ENCODE assay signal across 11 cellular contexts in genomic region chr2:105858868-105859693, GRCh38.
DNase-seq lines count a peak whose midpoint lies in the region; ATAC-seq and TF ChIP-seq lines count a peak whose summit lies in the region.
"Had no signal": no experiment of that assay in that cellular context is flagged by ENCODE, and none has a peak within 500 bp of the region (broad histone marks: within the 10 kb centered on the region; RNA-seq: fewer than 3 reads in every experiment).

No MANE protein-coding gene starts in this region.

- H3K27ac Mint-ChIP-seq in IgD-negative memory B cell (peak overlapping the region in 2 of 3 donors; percentile 31 to 40), GM23338 (no peak overlapping the region)
- H3K27ac Mint-ChIP-seq in activated naive CD8-positive, alpha-beta T cell treated with anti-CD3 and anti-CD28 coated beads, Interleukin-2, amount 10 ng/mL, durations not matched to agents 7 days and 5 days, result peak overlapping the region; percentile 96

- H4K20me1 ChIP-seq in GM23338 (replicated peaks; ENCODE audit: insufficient read depth), result no peaks in the 10 kb centered on the region

- 62 to 78% (median 68%) methylated on average over 8 of the region's 8 CpGs for WGBS in spleen, 5 donors

- peaks cover 8 to 38% (median 20%) of the 10 kb centered on the region in 3 donors for H3K4me1 Mint-ChIP-seq in IgD-negative memory B cell
- H3K4me1 Mint-ChIP-seq in activated naive CD8-positive, alpha-beta T cell treated with anti-CD3 and anti-CD28 coated beads, Interleukin-2, amount 10 ng/mL, durations not matched to agents 7 days and 5 days, result peaks cover 71% of the 10 kb centered on the region
- H3K4me1 Mint-ChIP-seq in GM23338, result peaks cover 46% of the 10 kb centered on the region

- H3K36me3 ChIP-seq in spleen (peaks cover 0 to 61% (median 9%) of the 10 kb centered on the region in 6 donors), GM23338 (ENCODE audit: insufficient read depth) (no peaks in the 10 kb centered on the region; the same call in 1 of the 2 replicates)

- H3K9me2 ChIP-seq in GM23338 (ENCODE audit: insufficient read depth), result no peaks in the 10 kb centered on the region

- DNase-seq in activated CD4-positive, alpha-beta T cell treated with anti-CD3 and anti-CD28 coated beads for 4 hours, result peak; percentile 38 to 47
- DNase-seq in activated CD4-positive, alpha-beta T cell treated with anti-CD3 and anti-CD28 coated beads for 1 hour, result no peak
- DNase-seq in activated naive CD8-positive, alpha-beta T cell treated with anti-CD3 and anti-CD28 coated beads, Interleukin-2, amount 10 ng/mL, durations not matched to agents 7 days and 5 days, result no peak
- no peak for DNase-seq in spleen
- DNase-seq in GM23338 (ENCODE audit: low spot score), result no peak
- no peak for DNase-seq in germinal center (ENCODE audit: low spot score)
- no peak for DNase-seq in UCSD-AML1 (lab: John Stamatoyannopoulos, UW; ENCODE audit: unreplicated experiment)
- DNase-seq: left colon, NCI-H2029 had no signal

- no peak overlapping the region for H3K4me2 ChIP-seq in GM23338

- H3K27ac ChIP-seq in spleen (peak overlapping the region in 7 of 8 donors; percentile 33 to 67 (median 55)), GM23338 (ENCODE audit: low read depth) (no peak overlapping the region)
- H3K27ac ChIP-seq: VCaP had no signal

- no peak for TF ChIP-seq POLR2A in spleen (IDR thresholded peaks at IDR 0.05)

- peaks cover 44% of the 10 kb centered on the region for H3K79me2 ChIP-seq in GM23338 (replicated peaks; ENCODE audit: insufficient read depth)

- H3K9me3 ChIP-seq in spleen, result no peaks in the 10 kb centered on the region

- POLR2A ChIA-PET in activated naive CD8-positive, alpha-beta T cell treated with anti-CD3 and anti-CD28 coated beads, Interleukin-2, amount 10 ng/mL, durations not matched to agents 7 days and 5 days (lab: Charles Lee), result interaction anchor here (0.9 to 1.5 kb wide), 3 partner anchors 11 to 68 kb away, joined by 3 to 4 read pairs (median 3); no protein-coding TSS in a partner anchor

- H3K4me3 ChIP-seq in spleen (no peak overlapping the region), GM23338 (no peak overlapping the region)

- H3K4me1 ChIP-seq in spleen (peaks cover 8 to 100% (median 46%) of the 10 kb centered on the region in 6 donors), GM23338 (ENCODE audit: insufficient read depth) (peaks cover 14% of the 10 kb centered on the region)

- intact Hi-C loops in spleen (cut with DNase I; ENCODE audit: low total_unique reads), result no loop called here

- no peaks in the 10 kb centered on the region for H3F3A ChIP-seq in GM23338 (replicated peaks; ENCODE audit: low read depth)

- no peak overlapping the region for H3K4me3 Mint-ChIP-seq in IgD-negative memory B cell
- H3K4me3 Mint-ChIP-seq in activated naive CD8-positive, alpha-beta T cell treated with anti-CD3 and anti-CD28 coated beads, Interleukin-2, amount 10 ng/mL, durations not matched to agents 7 days and 5 days, result peak overlapping the region; percentile 65
- H3K4me3 Mint-ChIP-seq in GM23338, result no peak overlapping the region

- no peak overlapping the region for H2AFZ ChIP-seq in GM23338

- H3K27me3 ChIP-seq in spleen (replicated peaks in 1 of 7) (no peaks in the 10 kb centered on the region), GM23338 (ENCODE audit: insufficient read depth) (no peaks in the 10 kb centered on the region)

- no peak for TF ChIP-seq CTCF in spleen (IDR thresholded peaks at IDR 0.05 in 8 of 11, conservative IDR thresholded peaks at IDR 0.05 in 3 of 11)
- no peak for TF ChIP-seq CTCF in GM23338 (conservative IDR thresholded peaks at IDR 0.05; ENCODE audit: low read depth in 2 of 2)

- H3K27me3 Mint-ChIP-seq in IgD-negative memory B cell, result no peaks in the 10 kb centered on the region
- no peaks in the 10 kb centered on the region for H3K27me3 Mint-ChIP-seq in activated naive CD8-positive, alpha-beta T cell treated with anti-CD3 and anti-CD28 coated beads, Interleukin-2, amount 10 ng/mL, durations not matched to agents 7 days and 5 days
- H3K27me3 Mint-ChIP-seq in GM23338 (ENCODE audit: insufficient read depth, low read depth, poor library complexity), result peaks cover 4% of the 10 kb centered on the region

- peaks cover 8% of the 10 kb centered on the region for H3K36me3 Mint-ChIP-seq in IgD-negative memory B cell
- H3K36me3 Mint-ChIP-seq in activated naive CD8-positive, alpha-beta T cell treated with anti-CD3 and anti-CD28 coated beads, Interleukin-2, amount 10 ng/mL, durations not matched to agents 7 days and 5 days, result peaks cover 27% of the 10 kb centered on the region
- H3K36me3 Mint-ChIP-seq in GM23338 (ENCODE audit: low read depth), result peaks cover 21% of the 10 kb centered on the region

- peak; percentile 51 for ATAC-seq in activated naive CD8-positive, alpha-beta T cell treated with anti-CD3 and anti-CD28 coated beads, Interleukin-2, amount 10 ng/mL, durations not matched to agents 7 days and 5 days (ENCODE audit: low read depth)
- no peak for ATAC-seq in GM23338

- H3K9me3 Mint-ChIP-seq in IgD-negative memory B cell, result no peaks in the 10 kb centered on the region
- H3K9me3 Mint-ChIP-seq in activated naive CD8-positive, alpha-beta T cell treated with anti-CD3 and anti-CD28 coated beads, Interleukin-2, amount 10 ng/mL, durations not matched to agents 7 days and 5 days, result no peaks in the 10 kb centered on the region
- no peaks in the 10 kb centered on the region for H3K9me3 Mint-ChIP-seq in GM23338

TF ChIP-seq in GM23338, 12 proteins besides CTCF, POLR2A, EP300 and RAD21 (continues in another document):
- TF ChIP-seq STAT1 (IDR thresholded peaks at IDR 0.05; ENCODE audit: unreplicated experiment) (no peak), EZH2phosphoT487 (IDR thresholded peaks at IDR 0.05; ENCODE audit: unreplicated experiment) (no peak), ZNF331 (CRISPR knock-in tag; IDR thresholded peaks at IDR 0.05; ENCODE audit: low read depth) (no peak), ZNF114 (CRISPR knock-in tag; IDR thresholded peaks at IDR 0.05) (no peak), CREB1 (CRISPR knock-in tag; IDR thresholded peaks at IDR 0.05; ENCODE audit: low read depth) (no peak), REST (IDR thresholded peaks at IDR 0.05; ENCODE audit: unreplicated experiment) (no peak)

Comparison
In these comparisons a context has a peak if more than half of its experiments do, and no peak if none do; other contexts are left out.
1. DNase-seq: peak in activated CD4-positive, alpha-beta T cell treated with anti-CD3 and anti-CD28 coated beads for 4 hours (2 of 2); none in activated CD4-positive, alpha-beta T cell treated with anti-CD3 and anti-CD28 coated beads for 1 hour (single experiment), activated naive CD8-positive, alpha-beta T cell treated with anti-CD3 and anti-CD28 coated beads, Interleukin-2, amount 10 ng/mL, durations not matched to agents 7 days and 5 days (single experiment), spleen (single experiment), GM23338 (single experiment), germinal center (single experiment) and UCSD-AML1 (single experiment).